Comparison of ENCODE assay signal across 7 cellular contexts in genomic region chr14:19481421-19481820, GRCh38. TPM values are rescaled to one million over a fixed set of nuclear protein-coding genes. Genes with fewer than 3 reads are reported as not detected.
"Had no signal": no experiment of that assay in that cellular context is flagged by ENCODE, and none has a peak within 500 bp of the region (broad histone marks: within the 10 kb centered on the region; RNA-seq: fewer than 3 reads in every experiment).

No MANE protein-coding gene starts in this region.

RNA-seq across cellular contexts. Expression of gene POTEG, which starts 47.3 kb away (rescaled TPM):
- total RNA-seq: PC-3, PC-9, Right ventricle myocardium inferior, Right ventricle myocardium superior, RPMI7951, SJCRH30, SJSA1 had no signal
